Comparison of ENCODE assay signal across 21 cellular contexts in the genomic region with DNA sequence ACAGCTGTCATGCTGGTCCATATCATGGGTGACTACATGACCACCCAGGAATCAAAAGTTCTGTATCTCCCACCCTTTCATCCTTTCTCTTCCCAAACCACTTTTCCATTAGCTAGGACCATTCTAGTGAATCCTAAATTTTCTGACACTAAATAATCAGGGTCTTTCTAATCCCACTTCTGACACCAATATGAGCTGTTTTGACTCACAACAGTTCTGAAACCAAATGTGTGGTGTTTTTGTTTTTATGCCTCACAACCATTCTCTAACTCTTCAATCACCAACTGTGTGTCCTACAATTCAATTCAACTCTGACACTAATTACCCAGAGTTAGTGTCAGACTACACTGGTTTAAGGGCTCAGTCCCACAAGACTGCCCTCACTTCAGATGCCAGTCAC.
A peak's percentile ranks its signal among the peaks of the same experiment; 100 is the strongest.
DNase-seq lines count a peak whose midpoint lies in the region; ATAC-seq, FAIRE-seq and TF ChIP-seq lines count a peak whose summit lies in the region.
"Had no signal": no experiment of that assay in that cellular context is flagged by ENCODE, and none has a peak within 500 bp of the region (broad histone marks: within the 10 kb centered on the region; RNA-seq: fewer than 3 reads in every experiment).

No MANE protein-coding gene starts in this region.

- H2AK5ac ChIP-seq in IMR-90 (ENCODE audit: low read depth, low read length) (no peak overlapping the region), mesendoderm (ENCODE audit: low read length) (no peak overlapping the region)

- dilution Hi-C loops in IMR-90 (cut with HindIII; ENCODE audit: low sequenced_read_pairs, unreplicated experiment) = no loop called here

- no peak overlapping the region for H3K9ac ChIP-seq in IMR-90 (ENCODE audit: low read depth, low read length)
- no peak overlapping the region for H3K9ac ChIP-seq in K562 (ENCODE audit: insufficient read depth in 1 of 2, low read depth in 2 of 2, low read length in 2 of 2)
- H3K9ac ChIP-seq in mesendoderm (ENCODE audit: low read length) = no peak overlapping the region
- no peak overlapping the region for H3K9ac ChIP-seq in Karpas-422 (ENCODE audit: low read length)
- H3K9ac ChIP-seq: BLaER1 had no signal

- no peak overlapping the region for H2BK5ac ChIP-seq in IMR-90 (ENCODE audit: low read depth, low read length, poor library complexity, severe bottlenecking)
- no peak overlapping the region for H2BK5ac ChIP-seq in mesendoderm (ENCODE audit: low read length)

- intact Hi-C loops in IMR-90 (cut with micrococcal nuclease) (no loop called here), K562 (cut with micrococcal nuclease) (no loop called here)
- intact Hi-C loops in activated T-helper 1 cell treated with anti-CD3 and anti-CD28 coated beads, Interleukin-12 subunit alpha, Interleukin-12 subunit beta, Interleukin-2, Interleukin-4 antibody, amounts not matched to agents 30 ng/mL and 10 ng/mL and 1 ng/mL, durations not matched to agents 14 hours and 24 hours and 36 hours (cut with micrococcal nuclease) = no loop called here

- H3K27ac ChIP-seq in IMR-90 (ENCODE audit: insufficient read depth, low read length) = no peak overlapping the region
- no peak overlapping the region for H3K27ac ChIP-seq in K562 (ENCODE audit: extremely low read depth, low read depth, low read length)
- no peak overlapping the region for H3K27ac ChIP-seq in mesendoderm (ENCODE audit: low read depth, low read length)
- no peak overlapping the region for H3K27ac ChIP-seq in Karpas-422 (ENCODE audit: low read length)
- H3K27ac ChIP-seq: BLaER1, C4-2B had no signal

- H3K27me3 ChIP-seq in IMR-90 (ENCODE audit: control insufficient read depth, insufficient read depth, low read length) = no peaks in the 10 kb centered on the region
- H3K27me3 ChIP-seq in K562 (ENCODE audit: control insufficient read depth in 2 of 2, insufficient read depth in 2 of 2, low read length in 2 of 2) = 0 out of 5 replicates have a peak, but pooled peaks cover 0 to 4% of the 10 kb centered on the region in 2 experiments
- H3K27me3 ChIP-seq in mesendoderm (ENCODE audit: insufficient read depth, low read length, poor library complexity) = no peaks in the 10 kb centered on the region
- H3K27me3 ChIP-seq in Karpas-422 (ENCODE audit: low read length) = no peaks in the 10 kb centered on the region
- H3K27me3 ChIP-seq: BLaER1 had no signal

- no peak for FAIRE-seq in K562 (lab: Jason Lieb, UNC)
- FAIRE-seq: GM12878, GM18507, H54 had no signal

- no peaks in the 10 kb centered on the region for H3K27me3 Mint-ChIP-seq in stimulated activated naive CD8-positive, alpha-beta T cell treated with anti-CD3 and anti-CD28 coated beads, Interleukin-15, amount 100 ng/mL, for 72 hours
- no peaks in the 10 kb centered on the region for H3K27me3 Mint-ChIP-seq in activated T-helper 1 cell treated with anti-CD3 and anti-CD28 coated beads, Interleukin-12 subunit alpha, Interleukin-12 subunit beta, Interleukin-2, Interleukin-4 antibody, amounts not matched to agents 30 ng/mL and 10 ng/mL and 1 ng/mL, durations not matched to agents 14 hours and 24 hours and 36 hours (ENCODE audit: insufficient read depth)
- H3K27me3 Mint-ChIP-seq: B cell; CD4-positive, CD25-positive, alpha-beta regulatory T cell had no signal

- H3K56ac ChIP-seq in IMR-90 (ENCODE audit: extremely low read depth, insufficient read depth, low read length) (no peak overlapping the region), mesendoderm (ENCODE audit: low read length) (no peak overlapping the region)

- H3K4me1 ChIP-seq in IMR-90 (ENCODE audit: control insufficient read depth, insufficient read depth, low read length) (peaks cover 2% of the 10 kb centered on the region), K562 (replicated peaks in 1 of 2; ENCODE audit: control insufficient read depth in 2 of 2, insufficient read depth in 2 of 2, low read length in 2 of 2) (no peaks in the 10 kb centered on the region), mesendoderm (ENCODE audit: control insufficient read depth, low read depth, low read length) (no peaks in the 10 kb centered on the region), Karpas-422 (ENCODE audit: low read length) (peaks cover 7% of the 10 kb centered on the region; the same call in 1 of the 2 replicates)
- H3K4me1 ChIP-seq: BLaER1 had no signal

- no peaks in the 10 kb centered on the region for H3K9me2 ChIP-seq in Karpas-422 (replicated peaks; ENCODE audit: insufficient read depth, low read length)

- H3K9me3 ChIP-seq in IMR-90 (ENCODE audit: control insufficient read depth, insufficient read depth, low read length) = no peaks in the 10 kb centered on the region
- peaks cover 6% of the 10 kb centered on the region; the same call in 1 of the 2 replicates for H3K9me3 ChIP-seq in K562 (replicated peaks; ENCODE audit: control insufficient read depth, insufficient read depth, low read depth, low read length)
- H3K9me3 ChIP-seq in Karpas-422 (ENCODE audit: low read length) = no peaks in the 10 kb centered on the region
- H3K9me3 ChIP-seq: HAP-1 had no signal

- H4K5ac ChIP-seq in IMR-90 (ENCODE audit: low read depth, low read length) (no peak overlapping the region), mesendoderm (ENCODE audit: low read length) (no peak overlapping the region)

- no peak overlapping the region for H4K91ac ChIP-seq in IMR-90 (ENCODE audit: insufficient read depth, low read depth, low read length)

- no peak overlapping the region for H3K23ac ChIP-seq in IMR-90 (ENCODE audit: low read depth, low read length)
- no peak overlapping the region for H3K23ac ChIP-seq in mesendoderm (ENCODE audit: low read length)

- no peak for DNase-seq in IMR-90
- DNase-seq in K562 (ENCODE audit: extremely low read depth in 1 of 4, low spot score in 3 of 4) = no peak
- DNase-seq in mesendoderm = peak; percentile 34
- no peak for DNase-seq in stimulated activated naive CD8-positive, alpha-beta T cell treated with anti-CD3 and anti-CD28 coated beads, Interleukin-15, amount 100 ng/mL, for 72 hours
- no peak for DNase-seq in activated T-helper 1 cell treated with anti-CD3 and anti-CD28 coated beads, Interleukin-12 subunit alpha, Interleukin-12 subunit beta, Interleukin-2, Interleukin-4 antibody, amounts not matched to agents 30 ng/mL and 10 ng/mL and 1 ng/mL, durations not matched to agents 14 hours and 24 hours and 36 hours (ENCODE audit: low spot score)
- no peak for DNase-seq in Karpas-422
- DNase-seq: CD4-positive, CD25-positive, alpha-beta regulatory T cell; CD8-positive, alpha-beta T cell; DMS 273 treated with DMSO at 0.1 percent for 48 hours; DMS79; EL; GDM1; GOT3; HFFc6 had no signal

- no peak overlapping the region for H2AK9ac ChIP-seq in IMR-90 (replicated peaks; ENCODE audit: low read depth, low read length, poor library complexity)

- 0 out of 2 replicates have a peak overlapping the region, but pooled peaks have one; percentile 14 for H3K14ac ChIP-seq in IMR-90 (replicated peaks; ENCODE audit: low read depth, low read length)

- TF ChIP-seq POLR2A in IMR-90 (IDR thresholded peaks at IDR 0.05; ENCODE audit: low read depth, low read length) = no peak
- no peak for TF ChIP-seq POLR2A in K562 (conservative IDR thresholded peaks at IDR 0.05)

- H3K4me3 Mint-ChIP-seq in stimulated activated naive CD8-positive, alpha-beta T cell treated with anti-CD3 and anti-CD28 coated beads, Interleukin-15, amount 100 ng/mL, for 72 hours = no peak overlapping the region
- no peak overlapping the region for H3K4me3 Mint-ChIP-seq in activated T-helper 1 cell treated with anti-CD3 and anti-CD28 coated beads, Interleukin-12 subunit alpha, Interleukin-12 subunit beta, Interleukin-2, Interleukin-4 antibody, amounts not matched to agents 30 ng/mL and 10 ng/mL and 1 ng/mL, durations not matched to agents 14 hours and 24 hours and 36 hours
- H3K4me3 Mint-ChIP-seq: B cell; CD4-positive, CD25-positive, alpha-beta regulatory T cell; CD8-positive, alpha-beta T cell; HFFc6 had no signal

- H2AFZ ChIP-seq in IMR-90 (replicated peaks; ENCODE audit: low read length, poor library complexity) (no peak overlapping the region), K562 (ENCODE audit: low read depth, low read length) (no peak overlapping the region), Karpas-422 (ENCODE audit: low read length) (no peak overlapping the region)

- H3K36me3 ChIP-seq in IMR-90 (ENCODE audit: control insufficient read depth, insufficient read depth, low read length) (peaks cover 26% of the 10 kb centered on the region), K562 (ENCODE audit: control insufficient read depth, insufficient read depth, low read length) (no peaks in the 10 kb centered on the region), mesendoderm (ENCODE audit: control insufficient read depth, insufficient read depth, low read length) (peaks cover 3% of the 10 kb centered on the region), Karpas-422 (ENCODE audit: insufficient read depth, low read length) (no peaks in the 10 kb centered on the region)

- H3K27ac Mint-ChIP-seq in stimulated activated naive CD8-positive, alpha-beta T cell treated with anti-CD3 and anti-CD28 coated beads, Interleukin-15, amount 100 ng/mL, for 72 hours = peak overlapping the region in 1 of 2 donors; percentile 79
- H3K27ac Mint-ChIP-seq in activated T-helper 1 cell treated with anti-CD3 and anti-CD28 coated beads, Interleukin-12 subunit alpha, Interleukin-12 subunit beta, Interleukin-2, Interleukin-4 antibody, amounts not matched to agents 30 ng/mL and 10 ng/mL and 1 ng/mL, durations not matched to agents 14 hours and 24 hours and 36 hours = no peak overlapping the region
- H3K27ac Mint-ChIP-seq: B cell; CD4-positive, CD25-positive, alpha-beta regulatory T cell; CD8-positive, alpha-beta T cell had no signal

- ATAC-seq in IMR-90 (ENCODE audit: low read depth) (no peak), K562 (no peak)
- ATAC-seq in stimulated activated naive CD8-positive, alpha-beta T cell treated with anti-CD3 and anti-CD28 coated beads, Interleukin-15, amount 100 ng/mL, for 72 hours = no peak
- ATAC-seq: CD8-positive, alpha-beta T cell; GM12878 had no signal

- POLR2A ChIA-PET in IMR-90 (lab: Charles Lee; ENCODE audit: unreplicated experiment) = no interaction called here
- POLR2A ChIA-PET in K562 (lab: Yijun Ruan, JAX) = no interaction called here

- no peak overlapping the region for H2BK15ac ChIP-seq in IMR-90 (ENCODE audit: low read depth, low read length)
- H2BK15ac ChIP-seq in mesendoderm (replicated peaks; ENCODE audit: low read depth) = no peak overlapping the region

- H3K79me2 ChIP-seq in K562 (ENCODE audit: control insufficient read depth, insufficient read depth, low read length) = no peaks in the 10 kb centered on the region
- no peaks in the 10 kb centered on the region for H3K79me2 ChIP-seq in mesendoderm (ENCODE audit: control insufficient read depth, insufficient read depth, low read length)
- no peaks in the 10 kb centered on the region for H3K79me2 ChIP-seq in Karpas-422 (ENCODE audit: low read length)

- H3K4me3 ChIP-seq in IMR-90 (ENCODE audit: insufficient read depth, low read depth, low read length) = no peak overlapping the region
- H3K4me3 ChIP-seq in K562 = no peak overlapping the region
- H3K4me3 ChIP-seq in mesendoderm (ENCODE audit: low read length) = no peak overlapping the region
- no peak overlapping the region for H3K4me3 ChIP-seq in Karpas-422 (ENCODE audit: low read length)
- H3K4me3 ChIP-seq: BLaER1, GM12878, HAP-1 had no signal

- TF ChIP-seq RAD21 in IMR-90 (IDR thresholded peaks at IDR 0.05; ENCODE audit: low read length) = no peak
- TF ChIP-seq RAD21 in K562 (CRISPR knock-in tag; conservative IDR thresholded peaks at IDR 0.05 in 1 of 2, IDR thresholded peaks at IDR 0.05 in 1 of 2) = no peak

- no peak overlapping the region for H2BK20ac ChIP-seq in IMR-90 (ENCODE audit: low read depth, low read length)

- H2BK120ac ChIP-seq in IMR-90 (ENCODE audit: low read depth, low read length) (no peak overlapping the region), mesendoderm (ENCODE audit: low read depth, low read length) (no peak overlapping the region)

- H3K4ac ChIP-seq in IMR-90 (ENCODE audit: low read depth, low read length) (no peak overlapping the region), mesendoderm (ENCODE audit: low read depth, low read length) (no peak overlapping the region)

- H3K4me2 ChIP-seq in IMR-90 (ENCODE audit: low read depth, low read length) (no peak overlapping the region), K562 (ENCODE audit: insufficient read depth, low read length) (no peak overlapping the region), mesendoderm (ENCODE audit: low read length) (no peak overlapping the region), Karpas-422 (ENCODE audit: low read depth, low read length, poor library complexity, severe bottlenecking) (no peak overlapping the region)
- H3K4me2 ChIP-seq: BLaER1 had no signal

- H3K79me1 ChIP-seq in IMR-90 (ENCODE audit: low read depth in 1 of 2, low read length in 2 of 2) (no peaks in the 10 kb centered on the region; a peak in 1 of 4 replicates), mesendoderm (ENCODE audit: low read length) (no peaks in the 10 kb centered on the region)

- CTCF ChIA-PET in IMR-90 (lab: Yijun Ruan, JAX) = no interaction called here
- CTCF ChIA-PET in K562 (lab: Yijun Ruan, JAX; ENCODE audit: low intra/inter-chr PET ratio) = no interaction called here

- H3K9me3 Mint-ChIP-seq in stimulated activated naive CD8-positive, alpha-beta T cell treated with anti-CD3 and anti-CD28 coated beads, Interleukin-15, amount 100 ng/mL, for 72 hours = peaks cover 20% of the 10 kb centered on the region in 2 donors
- peaks cover 13% of the 10 kb centered on the region for H3K9me3 Mint-ChIP-seq in activated T-helper 1 cell treated with anti-CD3 and anti-CD28 coated beads, Interleukin-12 subunit alpha, Interleukin-12 subunit beta, Interleukin-2, Interleukin-4 antibody, amounts not matched to agents 30 ng/mL and 10 ng/mL and 1 ng/mL, durations not matched to agents 14 hours and 24 hours and 36 hours
- H3K9me3 Mint-ChIP-seq: HFFc6 had no signal

- no peaks in the 10 kb centered on the region; the same call in 1 of the 2 replicates for H3K9me1 ChIP-seq in IMR-90 (ENCODE audit: insufficient read depth, low read length)
- H3K9me1 ChIP-seq in K562 (ENCODE audit: control insufficient read depth, insufficient read depth, low read length) = no peaks in the 10 kb centered on the region

- H3K18ac ChIP-seq in IMR-90 (ENCODE audit: low read depth, low read length) (no peak overlapping the region), mesendoderm (ENCODE audit: low read length) (no peak overlapping the region)

- peaks cover 19% of the 10 kb centered on the region for H3K36me3 Mint-ChIP-seq in activated T-helper 1 cell treated with anti-CD3 and anti-CD28 coated beads, Interleukin-12 subunit alpha, Interleukin-12 subunit beta, Interleukin-2, Interleukin-4 antibody, amounts not matched to agents 30 ng/mL and 10 ng/mL and 1 ng/mL, durations not matched to agents 14 hours and 24 hours and 36 hours (ENCODE audit: low read depth)

- TF ChIP-seq EP300 in K562 (IDR thresholded peaks at IDR 0.05; ENCODE audit: low read length) = no peak

- in situ Hi-C loops in IMR-90 (cut with MboI; ENCODE audit: low sequenced_read_pairs) = no loop called here
- in situ Hi-C loops in K562 (cut with MboI) = no loop called here

- no peaks in the 10 kb centered on the region for H4K20me1 ChIP-seq in IMR-90 (ENCODE audit: insufficient read depth, low read length)
- no peaks in the 10 kb centered on the region for H4K20me1 ChIP-seq in K562 (replicated peaks; ENCODE audit: control insufficient read depth, insufficient read depth, low read length)
- no peaks in the 10 kb centered on the region for H4K20me1 ChIP-seq in Karpas-422 (ENCODE audit: insufficient read depth, low read depth, low read length)
- H4K20me1 ChIP-seq: BLaER1 had no signal

- H3K4me1 Mint-ChIP-seq in stimulated activated naive CD8-positive, alpha-beta T cell treated with anti-CD3 and anti-CD28 coated beads, Interleukin-15, amount 100 ng/mL, for 72 hours = no peaks in the 10 kb centered on the region
- H3K4me1 Mint-ChIP-seq in activated T-helper 1 cell treated with anti-CD3 and anti-CD28 coated beads, Interleukin-12 subunit alpha, Interleukin-12 subunit beta, Interleukin-2, Interleukin-4 antibody, amounts not matched to agents 30 ng/mL and 10 ng/mL and 1 ng/mL, durations not matched to agents 14 hours and 24 hours and 36 hours (ENCODE audit: low read depth) = no peaks in the 10 kb centered on the region
- H3K4me1 Mint-ChIP-seq: B cell; CD4-positive, CD25-positive, alpha-beta regulatory T cell had no signal

- H4K8ac ChIP-seq in IMR-90 (ENCODE audit: low read depth in 2 of 2, low read length in 2 of 2) (no peak overlapping the region), mesendoderm (ENCODE audit: low read depth, low read length) (no peak overlapping the region)

- TF ChIP-seq CTCF in IMR-90 (conservative IDR thresholded peaks at IDR 0.05; ENCODE audit: low read depth, low read length) = no peak
- TF ChIP-seq CTCF in K562 (IDR thresholded peaks at IDR 0.05 in 2 of 3, conservative IDR thresholded peaks at IDR 0.05 in 1 of 3; ENCODE audit: insufficient read depth in 2 of 3, low read depth in 1 of 3, low read length in 3 of 3) = no peak

- no TSS peak for BruUV-seq in IMR-90 (replicated peaks; lab: Mats Ljungman, UMichigan)
- BruUV-seq in K562 (replicated peaks; lab: Mats Ljungman, UMichigan) = no TSS peak
